17 cellular contexts compared by ENCODE assay signal in genomic region chr4:101685126-101685525, GRCh38.
"Had no signal": no experiment of that assay in that cellular context is flagged by ENCODE, and none has a peak within 500 bp of the region (broad histone marks: within the 10 kb centered on the region; RNA-seq: fewer than 3 reads in every experiment).

No MANE protein-coding gene starts in this region.

- DNase-seq: Kasumi-1; NCI-H1092 treated with DMSO at 0.1 percent for 48 hours; NCI-H1436; NCI-H187; NCI-H2029; NCI-H2081 treated with DMSO at 0.1 percent for 48 hours; NCI-H2171; NCI-H226; NCI-H526 treated with DMSO at 0.1 percent for 48 hours; NCI-H774; NK-92 treated with Interleukin-12 subunit alpha and Interleukin-12 subunit beta, amount 100 ng/mL, for 24 hours; PC-3; SHP77 treated with DMSO at 0.1 percent for 48 hours; SJCRH30 had no signal

- H3K27me3 ChIP-seq: SJCRH30 had no signal

- H3K4me3 ChIP-seq: K562, SJCRH30 had no signal

- H3K36me3 ChIP-seq: SJCRH30 had no signal

- H3K27ac ChIP-seq: HL-60, KMS-11, SJCRH30 had no signal
